In genomic region chr12:52243264-52243773, GRCh38 we compare ENCODE assay signal across 1 cellular context.
A peak's percentile ranks its signal among the peaks of the same experiment; 100 is the strongest.
TF ChIP-seq lines count a peak whose summit lies in the region.

No MANE protein-coding gene starts in this region.

TF ChIP-seq in GM12878, 131 proteins besides CTCF, POLR2A, EP300 and RAD21:
- TF ChIP-seq PAX5 (IDR thresholded peaks at IDR 0.05; ENCODE audit: borderline replicate concordance, low read depth, low read length), result peak; percentile 55; the same call in 1 of the 2 replicates
- no peak for TF ChIP-seq TCF12 (IDR thresholded peaks at IDR 0.05; ENCODE audit: low read depth, low read length)
